8 cellular contexts compared by ENCODE assay signal in the genomic region with DNA sequence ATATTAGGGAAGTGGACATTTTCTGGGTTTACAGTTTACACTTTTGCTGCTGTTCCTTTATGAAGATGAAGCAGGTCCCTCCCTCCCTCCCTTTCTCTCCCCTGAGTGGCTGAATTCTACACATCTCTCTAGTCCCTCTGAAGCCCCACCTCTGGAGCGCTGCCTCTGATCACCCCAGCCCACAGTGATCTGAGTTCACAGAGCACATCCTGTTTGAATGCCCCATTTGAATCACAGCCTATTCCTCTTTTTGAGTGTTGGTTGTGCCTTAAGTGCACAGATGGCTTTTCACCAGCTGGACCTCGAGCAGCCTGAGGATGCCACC.
DNase-seq lines count a peak whose midpoint lies in the region; ATAC-seq and TF ChIP-seq lines count a peak whose summit lies in the region.

No MANE protein-coding gene starts in this region.

- 20 to 47% (median 38%) methylated on average over 2 of the region's 2 CpGs for WGBS in spleen, 5 donors

- H3K36me3 ChIP-seq in A673 (ENCODE audit: insufficient read depth, low read length, poor library complexity, severe bottlenecking): peaks cover 9% of the 10 kb centered on the region
- H3K36me3 ChIP-seq in breast epithelium: no peaks in the 10 kb centered on the region
- no peaks in the 10 kb centered on the region for H3K36me3 ChIP-seq in spleen

- H3K27ac ChIP-seq in A673 (ENCODE audit: low read depth, low read length, poor library complexity, severe bottlenecking): peak overlapping the region; percentile 55
- peak overlapping the region; percentile 25 to 61 for H3K27ac ChIP-seq in breast epithelium
- H3K27ac ChIP-seq in spleen: no peak overlapping the region

- no peaks in the 10 kb centered on the region for H3K9me3 Mint-ChIP-seq in stimulated activated effector memory CD8-positive, alpha-beta T cell treated with anti-CD3 and anti-CD28 coated beads, Interleukin-12 subunit alpha, Interleukin-12 subunit beta, amount 100 ng/mL, for 72 hours

- ATAC-seq in GM18861 (IDR thresholded peaks at IDR 0.05; ENCODE audit: unreplicated experiment): peak; percentile 45
- peak; percentile 79 for ATAC-seq in stimulated activated effector memory CD8-positive, alpha-beta T cell treated with anti-CD3 and anti-CD28 coated beads, Interleukin-12 subunit alpha, Interleukin-12 subunit beta, amount 100 ng/mL, for 72 hours

- H3K4me3 ChIP-seq in A673 (ENCODE audit: low read depth, low read length, poor library complexity, severe bottlenecking): no peak overlapping the region
- H3K4me3 ChIP-seq in breast epithelium: no peak overlapping the region
- H3K4me3 ChIP-seq in spleen: no peak overlapping the region

- TF ChIP-seq POLR2A in breast epithelium (IDR thresholded peaks at IDR 0.05) (no peak), spleen (IDR thresholded peaks at IDR 0.05) (no peak)

- H3K36me3 Mint-ChIP-seq in stimulated activated effector memory CD8-positive, alpha-beta T cell treated with anti-CD3 and anti-CD28 coated beads, Interleukin-12 subunit alpha, Interleukin-12 subunit beta, amount 100 ng/mL, for 72 hours: no peaks in the 10 kb centered on the region

- no peak overlapping the region for H3K27ac Mint-ChIP-seq in stimulated activated effector memory CD8-positive, alpha-beta T cell treated with anti-CD3 and anti-CD28 coated beads, Interleukin-12 subunit alpha, Interleukin-12 subunit beta, amount 100 ng/mL, for 72 hours

- POLR2A ChIA-PET in A673 (lab: Charles Lee; ENCODE audit: low non-redundant PET): no interaction called here

- H3K4me1 Mint-ChIP-seq in stimulated activated effector memory CD8-positive, alpha-beta T cell treated with anti-CD3 and anti-CD28 coated beads, Interleukin-12 subunit alpha, Interleukin-12 subunit beta, amount 100 ng/mL, for 72 hours: no peaks in the 10 kb centered on the region

- H3K9me3 ChIP-seq in A673 (ENCODE audit: low read depth, low read length, poor library complexity, severe bottlenecking) (no peaks in the 10 kb centered on the region), breast epithelium (no peaks in the 10 kb centered on the region), spleen (no peaks in the 10 kb centered on the region)

- BruUV-seq in A673 (replicated peaks; lab: Mats Ljungman, UMichigan): no TSS peak

- H3K4me1 ChIP-seq in A673 (ENCODE audit: insufficient read depth, low read length, poor library complexity, severe bottlenecking) (peaks cover 19% of the 10 kb centered on the region), breast epithelium (peaks cover 0 to 6% of the 10 kb centered on the region in 2 donors), spleen (peaks cover 0 to 2% (median under 1%) of the 10 kb centered on the region in 6 donors)

- H3K27me3 ChIP-seq in A673 (replicated peaks; ENCODE audit: insufficient read depth, low read depth, low read length, poor library complexity): no peaks in the 10 kb centered on the region
- H3K27me3 ChIP-seq in breast epithelium: no peaks in the 10 kb centered on the region
- H3K27me3 ChIP-seq in spleen (replicated peaks in 1 of 7): peaks cover 0 to 9% (median 0%) of the 10 kb centered on the region in 7 donors

- CTCF ChIA-PET in A673 (lab: Charles Lee): no interaction called here

- intact Hi-C loops in A673 (cut with micrococcal nuclease; ENCODE audit: unreplicated experiment) (no loop called here), breast epithelium (cut with DNase I; ENCODE audit: low total_unique reads) (no loop called here), spleen (cut with DNase I; ENCODE audit: low total_unique reads) (no loop called here)

- no peak overlapping the region for H3K4me3 Mint-ChIP-seq in stimulated activated effector memory CD8-positive, alpha-beta T cell treated with anti-CD3 and anti-CD28 coated beads, Interleukin-12 subunit alpha, Interleukin-12 subunit beta, amount 100 ng/mL, for 72 hours

- DNase-seq in A673 (ENCODE audit: low spot score): peak; percentile 16
- DNase-seq in NCI-H2171 (lab: John Stamatoyannopoulos, UW): peak; percentile 65
- no peak for DNase-seq in breast epithelium (ENCODE audit: low spot score in 2 of 2)
- DNase-seq in stimulated activated effector memory CD8-positive, alpha-beta T cell treated with anti-CD3 and anti-CD28 coated beads, Interleukin-12 subunit alpha, Interleukin-12 subunit beta, amount 100 ng/mL, for 72 hours (ENCODE audit: low spot score in 2 of 2): no peak
- no peak for DNase-seq in GM20000 (ENCODE audit: low spot score)
- DNase-seq in dedifferentiated amniotic fluid mesenchymal stem cell (ENCODE audit: extremely low spot score): no peak
- no peak for DNase-seq in spleen

- TF ChIP-seq CTCF in A673 (conservative IDR thresholded peaks at IDR 0.05; ENCODE audit: low read depth, low read length): no peak
- no peak for TF ChIP-seq CTCF in breast epithelium (IDR thresholded peaks at IDR 0.05)
- TF ChIP-seq CTCF in GM20000 (IDR thresholded peaks at IDR 0.05; ENCODE audit: extremely low read depth, missing control alignments): no peak
- no peak for TF ChIP-seq CTCF in spleen (IDR thresholded peaks at IDR 0.05 in 8 of 11, conservative IDR thresholded peaks at IDR 0.05 in 3 of 11)

Comparison
In these comparisons a context has a peak if more than half of its experiments do, and no peak if none do; other contexts are left out.
1. DNase-seq: peak in A673 (single experiment) and NCI-H2171 (single experiment); none in breast epithelium (0 of 2), stimulated activated effector memory CD8-positive, alpha-beta T cell treated with anti-CD3 and anti-CD28 coated beads, Interleukin-12 subunit alpha, Interleukin-12 subunit beta, amount 100 ng/mL, for 72 hours (0 of 2), GM20000 (single experiment), dedifferentiated amniotic fluid mesenchymal stem cell (single experiment) and spleen (single experiment).
2. H3K27ac ChIP-seq: peak in A673 (single experiment) and breast epithelium (2 of 2); none in spleen (0 of 8).